In genomic region chr16:52873997-52874500, GRCh38 we compare ENCODE assay signal across 19 cellular contexts.
"Had no signal": no experiment of that assay in that cellular context is flagged by ENCODE, and none has a peak within 500 bp of the region (broad histone marks: within the 10 kb centered on the region; RNA-seq: fewer than 3 reads in every experiment).

No MANE protein-coding gene starts in this region.

- H3K4me3 Mint-ChIP-seq: activated B cell treated with CpG ODN at 0.5 μM for 24 hours; activated CD4-positive, alpha-beta memory T cell treated with anti-CD3 and anti-CD28 coated beads for 36 hours; activated naive CD8-positive, alpha-beta T cell; natural killer cell treated with Interleukin-12 subunit alpha and Interleukin-12 subunit beta and Interleukin-15 and Interleukin-18, amount 100 ng/mL, for 72 hours had no signal

- DNase-seq: activated B cell treated with CpG ODN at 0.5 μM for 24 hours; activated CD4-positive, alpha-beta memory T cell treated with anti-CD3 and anti-CD28 coated beads for 36 hours; activated CD4-positive, alpha-beta T cell treated with anti-CD3 and anti-CD28 coated beads for 4 hours; activated T-cell treated with anti-CD3 and anti-CD28 coated beads for 4 hours; dermis blood vessel endothelial cell; effector memory CD4-positive, alpha-beta T cell; esophagus squamous epithelium; left cardiac atrium; stimulated activated CD4-positive, alpha-beta T cell treated with anti-CD3 and anti-CD28 coated beads, Interleukin-12 subunit alpha, Interleukin-12 subunit beta, amount 100 ng/mL, for 4 hours; stimulated activated CD4-positive, alpha-beta T cell treated with anti-CD3 and anti-CD28 coated beads, Interleukin-1b, Interleukin-23, amount 100 ng/mL, for 48 hours; stimulated activated CD8-positive, alpha-beta memory T cell treated with anti-CD3 and anti-CD28 coated beads, Interleukin-4, amount 100 ng/mL, for 48 hours; stimulated activated naive CD4-positive, alpha-beta T cell; SW 1271; T-helper 2 cell; tibial artery had no signal

- H3K4me1 ChIP-seq: esophagus squamous epithelium, right atrium auricular region, tibial artery had no signal

- H3K27me3 Mint-ChIP-seq: activated B cell treated with CpG ODN at 0.5 μM for 24 hours had no signal

- H3K36me3 ChIP-seq: esophagus squamous epithelium, right atrium auricular region, tibial artery had no signal

- H3K4me3 ChIP-seq: esophagus squamous epithelium, right atrium auricular region, tibial artery had no signal

- H3K9me3 Mint-ChIP-seq: activated CD4-positive, alpha-beta memory T cell treated with anti-CD3 and anti-CD28 coated beads for 36 hours had no signal

- H3K4me1 Mint-ChIP-seq: activated B cell treated with CpG ODN at 0.5 μM for 24 hours had no signal

- H3K27ac ChIP-seq: esophagus squamous epithelium, right atrium auricular region, tibial artery had no signal

- H3K27ac Mint-ChIP-seq: activated B cell treated with CpG ODN at 0.5 μM for 24 hours; activated CD4-positive, alpha-beta memory T cell treated with anti-CD3 and anti-CD28 coated beads for 36 hours; activated naive CD8-positive, alpha-beta T cell; natural killer cell treated with Interleukin-12 subunit alpha and Interleukin-12 subunit beta and Interleukin-15 and Interleukin-18, amount 100 ng/mL, for 72 hours; progenitor cell of endocrine pancreas had no signal

- H3K27me3 ChIP-seq: right atrium auricular region, tibial artery had no signal

- H3K36me3 Mint-ChIP-seq: activated CD4-positive, alpha-beta memory T cell treated with anti-CD3 and anti-CD28 coated beads for 36 hours; activated naive CD8-positive, alpha-beta T cell; natural killer cell treated with Interleukin-12 subunit alpha and Interleukin-12 subunit beta and Interleukin-15 and Interleukin-18, amount 100 ng/mL, for 72 hours had no signal

- H3K9me3 ChIP-seq: esophagus squamous epithelium, right atrium auricular region, tibial artery had no signal
